Comparison of ENCODE assay signal across 21 cellular contexts in the genomic region with DNA sequence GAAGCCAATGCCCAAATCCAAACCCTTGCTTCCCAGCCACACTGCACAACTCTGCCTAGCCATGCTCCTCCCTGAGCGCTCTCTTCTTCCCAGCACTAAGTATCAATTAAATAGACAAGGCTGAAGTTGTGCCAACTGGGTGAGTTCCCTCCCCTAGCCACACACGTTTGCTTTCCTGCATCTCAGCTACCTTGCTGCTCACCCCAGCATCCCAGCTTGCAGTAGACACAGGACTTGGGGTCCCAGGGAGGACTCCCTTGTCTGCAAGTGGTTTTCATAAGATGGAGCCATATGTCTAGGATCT. TPM values are rescaled to one million over a fixed set of nuclear protein-coding genes. Genes with fewer than 3 reads are reported as not detected.
"Had no signal": no experiment of that assay in that cellular context is flagged by ENCODE, and none has a peak within 500 bp of the region (broad histone marks: within the 10 kb centered on the region; RNA-seq: fewer than 3 reads in every experiment).

No MANE protein-coding gene starts in this region.

- H3K36me3 ChIP-seq: esophagus muscularis mucosa, heart left ventricle, prostate gland, spleen, transverse colon had no signal

- H3K4me3 Mint-ChIP-seq: activated CD8-positive, alpha-beta memory T cell treated with anti-CD3 and anti-CD28 coated beads, Interleukin-2, amount 10 ng/mL, durations not matched to agents 7 days and 5 days; activated T-cell treated with anti-CD3 and anti-CD28 coated beads, Interleukin-2, amount 50 U/mL, for 24 hours; natural killer cell; stimulated activated memory B cell treated with anti-CD40 and anti-IgM and Interleukin-4, amounts not matched to agents 10 μg/mL and 1 μg/mL and 100 μg/mL, for 72 hours had no signal

- H3K9me3 Mint-ChIP-seq: activated naive CD4-positive, alpha-beta T cell treated with anti-CD3 and anti-CD28 coated beads, Interleukin-2, amount 50 U/mL, for 72 hours; activated T-cell treated with anti-CD3 and anti-CD28 coated beads, Interleukin-2, amount 50 U/mL, for 24 hours; natural killer cell; stimulated activated memory B cell treated with anti-CD40 and anti-IgM and Interleukin-4, amounts not matched to agents 10 μg/mL and 1 μg/mL and 100 μg/mL, for 72 hours had no signal

- H3K9me3 ChIP-seq: esophagus muscularis mucosa, heart left ventricle, mucosa of descending colon, prostate gland, spleen, transverse colon had no signal

- H3K36me3 Mint-ChIP-seq: activated CD8-positive, alpha-beta memory T cell treated with anti-CD3 and anti-CD28 coated beads, Interleukin-2, amount 10 ng/mL, durations not matched to agents 7 days and 5 days; activated naive CD4-positive, alpha-beta T cell treated with anti-CD3 and anti-CD28 coated beads, Interleukin-2, amount 50 U/mL, for 72 hours; natural killer cell; stimulated activated memory B cell treated with anti-CD40 and anti-IgM and Interleukin-4, amounts not matched to agents 10 μg/mL and 1 μg/mL and 100 μg/mL, for 72 hours had no signal

- H3K4me1 ChIP-seq: esophagus muscularis mucosa, heart left ventricle, prostate gland, transverse colon had no signal

- H3K27me3 Mint-ChIP-seq: stimulated activated memory B cell treated with anti-CD40 and anti-IgM and Interleukin-4, amounts not matched to agents 10 μg/mL and 1 μg/mL and 100 μg/mL, for 72 hours had no signal

- H3K27ac Mint-ChIP-seq: activated CD8-positive, alpha-beta memory T cell treated with anti-CD3 and anti-CD28 coated beads, Interleukin-2, amount 10 ng/mL, durations not matched to agents 7 days and 5 days; activated naive CD4-positive, alpha-beta T cell treated with anti-CD3 and anti-CD28 coated beads, Interleukin-2, amount 50 U/mL, for 72 hours; activated T-cell treated with anti-CD3 and anti-CD28 coated beads, Interleukin-2, amount 50 U/mL, for 24 hours; natural killer cell; stimulated activated memory B cell treated with anti-CD40 and anti-IgM and Interleukin-4, amounts not matched to agents 10 μg/mL and 1 μg/mL and 100 μg/mL, for 72 hours had no signal

- DNase-seq: activated CD8-positive, alpha-beta memory T cell treated with anti-CD3 and anti-CD28 coated beads, Interleukin-2, amount 10 ng/mL, durations not matched to agents 7 days and 5 days; activated effector memory CD4-positive, alpha-beta T cell treated with Interleukin-2 at 50 U/mL for 16 hours; activated T-cell treated with anti-CD3 and anti-CD28 coated beads, Interleukin-2, amount 50 U/mL, for 24 hours; amniotic stem cell; cerebellar nuclear complex; heart left ventricle; natural killer cell; occipital lobe; spleen; stimulated activated CD4-positive, alpha-beta T cell treated with anti-CD3 and anti-CD28 coated beads, Interleukin-1b, Interleukin-23, amount 100 ng/mL, for 48 hours; transverse colon had no signal

- H3K4me3 ChIP-seq: esophagus muscularis mucosa, heart left ventricle, mucosa of descending colon, prostate gland, spleen, transverse colon had no signal

- H3K27me3 ChIP-seq: spleen, transverse colon had no signal

- H3K27ac ChIP-seq: esophagus muscularis mucosa, heart left ventricle, prostate gland, spleen, transverse colon had no signal

- ATAC-seq: natural killer cell; sciatic nerve; stimulated activated memory B cell treated with anti-CD40 and anti-IgM and Interleukin-4, amounts not matched to agents 10 μg/mL and 1 μg/mL and 100 μg/mL, for 72 hours had no signal

RNA-seq across cellular contexts. Expression of a gene that starts 4.9 kb away (rescaled TPM):
- total RNA-seq: activated CD8-positive, alpha-beta memory T cell treated with anti-CD3 and anti-CD28 coated beads, Interleukin-2, amount 10 ng/mL, durations not matched to agents 7 days and 5 days; activated naive CD4-positive, alpha-beta T cell treated with anti-CD3 and anti-CD28 coated beads, Interleukin-2, amount 50 U/mL, for 72 hours; dermis microvascular lymphatic vessel endothelial cell; esophagus muscularis mucosa; fibroblast of villous mesenchyme; heart left ventricle; left lobe of liver; mammary epithelial cell; mucosa of descending colon; natural killer cell; sciatic nerve; spleen; transverse colon had no signal
- polyA plus RNA-seq: heart left ventricle, mammary epithelial cell, spleen had no signal
